15 cellular contexts compared by ENCODE assay signal in the genomic region with DNA sequence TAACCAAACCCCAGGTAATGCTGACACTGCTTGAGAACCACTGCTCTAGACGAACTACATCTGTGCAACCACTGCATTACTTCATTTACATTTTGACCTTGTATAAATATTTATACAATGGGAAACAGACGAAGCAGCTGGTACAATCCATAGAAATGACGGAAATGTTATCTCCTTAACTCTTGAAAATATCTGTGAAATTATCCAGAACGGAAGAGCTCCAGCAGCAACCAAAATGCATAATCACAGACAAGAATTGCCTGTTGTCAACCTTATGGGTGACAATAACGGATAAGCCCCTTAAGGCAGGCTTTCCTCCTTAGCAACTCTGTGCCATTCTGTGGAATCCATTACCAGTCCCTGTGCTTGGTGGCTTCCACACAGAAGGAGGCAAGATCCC.
A peak's percentile ranks its signal among the peaks of the same experiment; 100 is the strongest.
DNase-seq lines count a peak whose midpoint lies in the region; ATAC-seq and TF ChIP-seq lines count a peak whose summit lies in the region.
"Had no signal": no experiment of that assay in that cellular context is flagged by ENCODE, and none has a peak within 500 bp of the region (broad histone marks: within the 10 kb centered on the region; RNA-seq: fewer than 3 reads in every experiment).

No MANE protein-coding gene starts in this region.

- ATAC-seq in SK-N-SH treated with all-trans-retinoic acid at 6 μM for 48 hours: no peak
- ATAC-seq: GM12878 had no signal

- peaks cover 33% of the 10 kb centered on the region for H3K4me1 Mint-ChIP-seq in nephron

- H3K27me3 Mint-ChIP-seq in nephron (ENCODE audit: low read depth): no peaks in the 10 kb centered on the region
- H3K27me3 Mint-ChIP-seq: CD4-positive, alpha-beta memory T cell had no signal

- TF ChIP-seq CTCF in nephron (IDR thresholded peaks at IDR 0.05; ENCODE audit: unreplicated experiment in 3 of 3): no peak

- no peaks in the 10 kb centered on the region for H3K9me3 Mint-ChIP-seq in nephron

- no peaks in the 10 kb centered on the region for H3K36me3 Mint-ChIP-seq in nephron (ENCODE audit: low read depth)

- DNase-seq in DMS53 (lab: John Stamatoyannopoulos, UW) (peak; percentile 84), NCI-H2029 (lab: John Stamatoyannopoulos, UW) (peak; percentile 12), 8988T (no peak), GM03348 (ENCODE audit: low spot score) (no peak), RKO (ENCODE audit: low spot score) (no peak)
- DNase-seq: BE2C; CD4-positive, alpha-beta memory T cell; DMS79 treated with DMSO at 0.1 percent for 48 hours; GM23248; HCEC 1CT; NCI-H2081; T-helper 1 cell had no signal

- peak overlapping the region in 2 of 3 experiments; percentile 37 to 60 for H3K27ac Mint-ChIP-seq in nephron

- H3K4me3 Mint-ChIP-seq in nephron: no peak overlapping the region
- H3K4me3 Mint-ChIP-seq: CD4-positive, alpha-beta memory T cell had no signal

TF ChIP-seq in SK-N-SH treated with all-trans-retinoic acid at 6 μM for 48 hours, 23 proteins besides CTCF, POLR2A, EP300 and RAD21:
- TF ChIP-seq TOX (CRISPR knock-in tag; IDR thresholded peaks at IDR 0.05; ENCODE audit: borderline replicate concordance): no peak
- peak; percentile 57; the same call in 1 of the 2 replicates for TF ChIP-seq TCF4 (CRISPR knock-in tag; IDR thresholded peaks at IDR 0.05; ENCODE audit: borderline replicate concordance)
- no peak for TF ChIP-seq ARNTL (CRISPR knock-in tag; IDR thresholded peaks at IDR 0.05; ENCODE audit: borderline replicate concordance, low read depth)
- TF ChIP-seq ZNF565 (CRISPR knock-in tag; conservative IDR thresholded peaks at IDR 0.05; ENCODE audit: low read depth): no peak
- no peak for TF ChIP-seq ZFP3 (CRISPR knock-in tag; IDR thresholded peaks at IDR 0.05)
TF ChIP-seq in SK-N-SH treated with all-trans-retinoic acid at 6 μM for 48 hours: peak in this region for 1.

Comparison
In these comparisons a context has a peak if more than half of its experiments do, and no peak if none do; other contexts are left out.
1. DNase-seq: peak in DMS53 (single experiment) and NCI-H2029 (single experiment); none in 8988T (single experiment), GM03348 (single experiment) and RKO (single experiment).